In the genomic region with DNA sequence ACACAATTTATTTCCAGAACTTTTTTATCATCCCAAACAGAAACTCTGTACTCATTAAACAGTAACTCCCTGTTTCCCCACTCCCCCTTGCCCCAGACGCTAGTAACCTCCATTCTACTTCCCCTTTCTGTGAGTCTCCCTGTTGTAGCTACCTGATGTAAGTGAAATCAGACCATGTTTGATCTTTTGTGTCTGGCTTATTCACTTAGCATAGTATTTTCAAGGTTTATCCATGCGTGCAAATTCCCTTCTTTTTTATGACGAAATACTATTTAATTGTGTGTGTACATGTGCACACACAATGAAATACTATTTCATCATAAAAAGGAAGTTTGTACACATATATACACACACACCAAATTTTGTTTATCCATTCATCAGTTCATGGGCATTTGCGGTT, we compare ENCODE assay signal across 10 cellular contexts. TPM values are rescaled to one million over a fixed set of nuclear protein-coding genes. Genes with fewer than 3 reads are reported as not detected.
A peak's percentile ranks its signal among the peaks of the same experiment; 100 is the strongest.
DNase-seq lines count a peak whose midpoint lies in the region; ATAC-seq, FAIRE-seq and TF ChIP-seq lines count a peak whose summit lies in the region.
"Had no signal": no experiment of that assay in that cellular context is flagged by ENCODE, and none has a peak within 500 bp of the region (broad histone marks: within the 10 kb centered on the region; RNA-seq: fewer than 3 reads in every experiment).

No MANE protein-coding gene starts in this region.

- POLR2A ChIA-PET in endothelial cell of umbilical vein (lab: Charles Lee): no interaction called here

- peaks cover 82% of the 10 kb centered on the region for H3K79me2 ChIP-seq in endothelial cell of umbilical vein (ENCODE audit: control insufficient read depth, insufficient read depth, low read length)

- no TSS peak for BruUV-seq in endothelial cell of umbilical vein (replicated peaks; lab: Mats Ljungman, UMichigan)

- H3K36me3 ChIP-seq in endothelial cell of umbilical vein (ENCODE audit: control insufficient read depth in 2 of 2, extremely low read depth in 1 of 2, insufficient read depth in 2 of 2, low read length in 2 of 2): no peaks in the 10 kb centered on the region

- H3K9me1 ChIP-seq in endothelial cell of umbilical vein (replicated peaks; ENCODE audit: control insufficient read depth, extremely low read depth, insufficient read depth, low read length): no peaks in the 10 kb centered on the region

- H3K27ac ChIP-seq in endothelial cell of umbilical vein (ENCODE audit: insufficient read depth, low read depth, low read length): no peak overlapping the region

- H3K4me1 ChIP-seq in endothelial cell of umbilical vein (ENCODE audit: control insufficient read depth, extremely low read depth, insufficient read depth, low read length): peaks cover 35% of the 10 kb centered on the region

- DNase-seq in endothelial cell of umbilical vein (ENCODE audit: low read depth, low spot score): no peak
- DNase-seq in NCI-H1436 (lab: John Stamatoyannopoulos, UW): no peak
- DNase-seq in posterior vena cava (ENCODE audit: low spot score): no peak
- DNase-seq in NK-92 (lab: John Stamatoyannopoulos, UW; ENCODE audit: unreplicated experiment): no peak
- DNase-seq in cerebellar cortex (ENCODE audit: low spot score): no peak
- DNase-seq: endodermal cell, NCI-H82 had no signal

- intact Hi-C loops in endothelial cell of umbilical vein (cut with micrococcal nuclease): no loop called here
- intact Hi-C loops in posterior vena cava (cut with DNase I): no loop called here

- H3K4me2 ChIP-seq in endothelial cell of umbilical vein (ENCODE audit: insufficient read depth, low read length): peak overlapping the region; percentile 22

- TF ChIP-seq POLR2A in endothelial cell of umbilical vein (IDR thresholded peaks at IDR 0.05; ENCODE audit: low read depth, low read length): no peak

- FAIRE-seq in endothelial cell of umbilical vein (lab: Jason Lieb, UNC): no peak

- H2AFZ ChIP-seq in endothelial cell of umbilical vein (ENCODE audit: low read depth, low read length): no peak overlapping the region

- H3K9ac ChIP-seq in endothelial cell of umbilical vein (replicated peaks; ENCODE audit: extremely low read depth, insufficient read depth, low read length): no peak overlapping the region

- no peak for TF ChIP-seq CTCF in endothelial cell of umbilical vein (IDR thresholded peaks at IDR 0.05; ENCODE audit: extremely low read depth in 1 of 2, insufficient read depth in 1 of 2, low read depth in 1 of 2, low read length in 2 of 2)

- ATAC-seq in GM18502 (IDR thresholded peaks at IDR 0.05; ENCODE audit: poor library complexity, unreplicated experiment): peak; percentile 55
- ATAC-seq in GM21786 (IDR thresholded peaks at IDR 0.05; ENCODE audit: unreplicated experiment): peak; percentile 56
- ATAC-seq in HG03571 (IDR thresholded peaks at IDR 0.05; ENCODE audit: unreplicated experiment): peak; percentile 46

- no peaks in the 10 kb centered on the region for H3K27me3 ChIP-seq in endothelial cell of umbilical vein (ENCODE audit: control insufficient read depth in 2 of 2, insufficient read depth in 2 of 2, low read length in 2 of 2)

- no peaks in the 10 kb centered on the region for H4K20me1 ChIP-seq in endothelial cell of umbilical vein (replicated peaks; ENCODE audit: control insufficient read depth, extremely low read depth, insufficient read depth, low read length)

- no peak overlapping the region for H3K4me3 ChIP-seq in endothelial cell of umbilical vein (replicated peaks in 1 of 3; ENCODE audit: insufficient read depth in 1 of 3, low read depth in 1 of 3, low read length in 3 of 3)

- H3K9me3 ChIP-seq in endothelial cell of umbilical vein (replicated peaks; ENCODE audit: control insufficient read depth, insufficient read depth, low read length): no peaks in the 10 kb centered on the region

- CTCF ChIA-PET in endothelial cell of umbilical vein (lab: Charles Lee): interaction anchor here (1.0 to 1.7 kb wide), 3 partner anchors 11 to 160 kb away, joined by 3 to 5 read pairs (median 4); no protein-coding TSS in a partner anchor

- dilution Hi-C loops in endothelial cell of umbilical vein (cut with MboI; ENCODE audit: extremely low pct_ligation_motif_present, low sequenced_read_pairs): no loop called here

TF ChIP-seq in endothelial cell of umbilical vein, 7 proteins besides CTCF, POLR2A, EP300 and RAD21:
- TF ChIP-seq, protein P1, sequence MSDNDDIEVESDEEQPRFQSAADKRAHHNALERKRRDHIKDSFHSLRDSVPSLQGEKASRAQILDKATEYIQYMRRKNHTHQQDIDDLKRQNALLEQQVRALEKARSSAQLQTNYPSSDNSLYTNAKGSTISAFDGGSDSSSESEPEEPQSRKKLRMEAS (IDR thresholded peaks at IDR 0.05; ENCODE audit: insufficient read depth, insufficient read length): no peak
- TF ChIP-seq GATA2 (IDR thresholded peaks at IDR 0.05; ENCODE audit: insufficient read depth, insufficient read length, low read depth, low read length) (no peak), JUN (IDR thresholded peaks at IDR 0.05; ENCODE audit: borderline replicate concordance, insufficient read depth, insufficient read length, low read depth) (no peak), POLR2AphosphoS5 (IDR thresholded peaks at IDR 0.05; ENCODE audit: insufficient read depth, low read depth, low read length) (no peak), MYC (IDR thresholded peaks at IDR 0.05; ENCODE audit: low read depth, low read length) (no peak), FOS (IDR thresholded peaks at IDR 0.05; ENCODE audit: borderline replicate concordance, insufficient read depth, low read length) (no peak), EZH2 (IDR thresholded peaks at IDR 0.05; ENCODE audit: borderline replicate concordance, low read depth, low read length, severe bottlenecking) (no peak)

RNA-seq across cellular contexts. Expression of a gene that starts 5.2 kb away (rescaled TPM):
- total RNA-seq in endothelial cell of umbilical vein: 27.0 and 33.5 TPM in 2 replicates
- 15.2 and 23.1 TPM in 2 replicates for polyA plus RNA-seq in endothelial cell of umbilical vein
- 17.7 and 18.4 TPM in 2 replicates for polyA plus RNA-seq in endothelial cell of umbilical vein (2011; cell fraction: cytosol; rRNA removed)
- polyA plus RNA-seq in endothelial cell of umbilical vein (2011; cell fraction: nucleus; rRNA removed): 114 and 154 TPM in 2 replicates
- 19.0 and 19.3 TPM in 2 replicates for polyA plus RNA-seq in endothelial cell of umbilical vein (2012)
- 69.5 and 73.2 TPM in 2 replicates for polyA minus RNA-seq in endothelial cell of umbilical vein
- polyA minus RNA-seq in endothelial cell of umbilical vein (2011; cell fraction: cytosol; rRNA and poly(A)+ RNA removed): 4.4 TPM
- 71.2 and 90.9 TPM in 2 replicates for polyA minus RNA-seq in endothelial cell of umbilical vein (2011; cell fraction: nucleus; rRNA and poly(A)+ RNA removed)
- total RNA-seq in posterior vena cava: 10 to 100 TPM; 58.1 to 93.8 TPM

RNA-seq across cellular contexts. Expression of a gene that starts 37.1 kb away (rescaled TPM):
- total RNA-seq in endothelial cell of umbilical vein (not detected in 2 replicates), posterior vena cava (100 to 1,000 TPM; 179 to 553 TPM)
- polyA plus RNA-seq in endothelial cell of umbilical vein: not detected in 2 replicates
- not detected in 2 replicates for polyA plus RNA-seq in endothelial cell of umbilical vein (2011; cell fraction: cytosol; rRNA removed)
- polyA plus RNA-seq in endothelial cell of umbilical vein (2011; cell fraction: nucleus; rRNA removed): not detected in 2 replicates
- polyA plus RNA-seq in endothelial cell of umbilical vein (2012): not detected in 2 replicates
- polyA minus RNA-seq in endothelial cell of umbilical vein: not detected in 2 replicates
- polyA minus RNA-seq in endothelial cell of umbilical vein (2011; cell fraction: cytosol; rRNA and poly(A)+ RNA removed): not detected
- polyA minus RNA-seq in endothelial cell of umbilical vein (2011; cell fraction: nucleus; rRNA and poly(A)+ RNA removed): not detected in 2 replicates

Comparison
In these comparisons a context has a peak if more than half of its experiments do, and no peak if none do; other contexts are left out.
1. RNA of a gene that starts 37.1 kb away (total RNA-seq): 179 to 553 TPM in posterior vena cava; not detected in endothelial cell of umbilical vein; every median in the first group is over 100 times any median in the second.
2. Peak in every context shown above with its lines, with median percentiles within 50 percentile points of each other: ATAC-seq.